12 cellular contexts compared by ENCODE assay signal in genomic region chr10:48400129-48400849, GRCh38.
DNase-seq lines count a peak whose midpoint lies in the region; ATAC-seq, FAIRE-seq and TF ChIP-seq lines count a peak whose summit lies in the region.
"Had no signal": no experiment of that assay in that cellular context is flagged by ENCODE, and none has a peak within 500 bp of the region (broad histone marks: within the 10 kb centered on the region; RNA-seq: fewer than 3 reads in every experiment).

No MANE protein-coding gene starts in this region.

- peak; percentile 35 for DNase-seq in AG10803 (ENCODE audit: low read depth)
- DNase-seq in GM12878 (ENCODE audit: low read depth, low spot score): no peak
- peak; percentile 16 for DNase-seq in kidney epithelial cell (ENCODE audit: low read depth)
- DNase-seq in natural killer cell: no peak
- DNase-seq in central memory CD4-positive, alpha-beta T cell: no peak
- no peak for DNase-seq in heart left ventricle
- DNase-seq in NCI-H1930 (lab: John Stamatoyannopoulos, UW): no peak
- DNase-seq: foreskin fibroblast, SW 1271 had no signal

- H3K4me1 ChIP-seq in HEK293 (ENCODE audit: control insufficient read depth, insufficient read depth, low read length) (peaks cover 8% of the 10 kb centered on the region; the same call in 1 of the 2 replicates), GM12878 (ENCODE audit: control insufficient read depth, insufficient read depth, low read length) (peaks cover 8% of the 10 kb centered on the region; the same call in 1 of the 2 replicates), heart left ventricle (peaks cover 0 to 24% (median 11%) of the 10 kb centered on the region in 12 donors)

- BruUV-seq in GM12878 (replicated peaks; lab: Mats Ljungman, UMichigan): no TSS peak

- 36% methylated on average over 3 of the region's 3 CpGs for WGBS in GM12878 (ENCODE audit: insufficient coverage, insufficient replicate concordance, low lambda C conversion rate, missing lambda C conversion rate)
- WGBS in heart left ventricle, 4 donors: 73 to 77% (median 75%) methylated on average over 3 of the region's 3 CpGs

- H3K27me3 Mint-ChIP-seq in natural killer cell (ENCODE audit: low read depth in 2 of 2): no peaks in the 10 kb centered on the region
- H3K27me3 Mint-ChIP-seq: B cell; central memory CD8-positive, alpha-beta T cell had no signal

- H3K9me3 Mint-ChIP-seq in natural killer cell: no peaks in the 10 kb centered on the region
- H3K9me3 Mint-ChIP-seq: central memory CD8-positive, alpha-beta T cell had no signal

- H2AFZ ChIP-seq in GM12878 (ENCODE audit: control insufficient read depth, low read depth, low read length): no peak overlapping the region

- no peak for TF ChIP-seq EP300 in GM12878 (IDR thresholded peaks at IDR 0.05; ENCODE audit: borderline replicate concordance in 1 of 2, control insufficient read depth in 1 of 2, low read depth in 2 of 2, low read length in 2 of 2)

- no peak for TF ChIP-seq RAD21 in GM12878 (IDR thresholded peaks at IDR 0.05; ENCODE audit: insufficient read depth, low read depth, low read length)

- SMC1A ChIA-PET in GM12878 (lab: Charles Lee; ENCODE audit: uncharacterized antibody, unreplicated experiment): interaction anchor here (1.0 to 1.9 kb wide), 2 partner anchors 30 to 34 kb away, joined by 3 to 4 read pairs; no protein-coding TSS in a partner anchor

- CTCF ChIA-PET in HEK293 (lab: Yijun Ruan, JAX): interaction anchor here (0.8 to 1.1 kb wide), 3 partner anchors 18 to 44 kb away, joined by 3 read pairs; no protein-coding TSS in a partner anchor
- CTCF ChIA-PET in GM12878 (lab: Yijun Ruan, JAX): interaction anchor here (1.1 to 2.1 kb wide), 7 partner anchors 9 to 256 kb away, joined by 3 to 7 read pairs (median 4); no protein-coding TSS in a partner anchor

- POLR2A ChIA-PET in HEK293 (lab: Yijun Ruan, JAX): no interaction called here
- POLR2A ChIA-PET in GM12878 (lab: Charles Lee): interaction anchor here (0.9 kb wide), 1 partner anchor 10 kb away, joined by 4 read pairs; no protein-coding TSS in a partner anchor

- H3K36me3 ChIP-seq in HEK293 (ENCODE audit: control insufficient read depth in 2 of 2, insufficient read depth in 1 of 2, low read length in 2 of 2): no peaks in the 10 kb centered on the region
- no peaks in the 10 kb centered on the region for H3K36me3 ChIP-seq in GM12878 (ENCODE audit: control insufficient read depth in 2 of 2, insufficient read depth in 2 of 2, low read length in 1 of 2)
- no peaks in the 10 kb centered on the region for H3K36me3 ChIP-seq in kidney epithelial cell (ENCODE audit: control insufficient read depth, insufficient read depth, low read length)
- H3K36me3 ChIP-seq in heart left ventricle: peaks cover 0 to 8% (median 0%) of the 10 kb centered on the region in 9 donors

- H3K4me2 ChIP-seq in GM12878 (ENCODE audit: control insufficient read depth, insufficient read depth): peak overlapping the region; percentile 33; the same call in 1 of the 2 replicates

- H3K27ac Mint-ChIP-seq in natural killer cell: peak overlapping the region in 1 of 2 donors; percentile 47
- H3K27ac Mint-ChIP-seq: B cell had no signal

- ATAC-seq in GM12878 (peak; percentile 67), natural killer cell (no peak), heart left ventricle (no peak)

- no peak for FAIRE-seq in GM12878 (lab: Jason Lieb, UNC)

- RAD21 ChIA-PET in GM12878 (lab: Charles Lee; ENCODE audit: unreplicated experiment): interaction anchor here (1.1 to 1.5 kb wide), 2 partner anchors 15 to 37 kb away, joined by 3 read pairs; no protein-coding TSS in a partner anchor

- TF ChIP-seq CTCF in AG10803 (conservative IDR thresholded peaks at IDR 0.05; ENCODE audit: low read length): no peak
- no peak for TF ChIP-seq CTCF in HEK293 (tag by site-specific recombination; IDR thresholded peaks at IDR 0.05)
- TF ChIP-seq CTCF in GM12878 (IDR thresholded peaks at IDR 0.05 in 2 of 3, conservative IDR thresholded peaks at IDR 0.05 in 1 of 3; ENCODE audit: control insufficient read depth in 2 of 3, extremely low read depth in 1 of 3, insufficient read depth in 1 of 3, low read depth in 3 of 3, low read length in 3 of 3): no peak
- TF ChIP-seq CTCF in kidney epithelial cell (IDR thresholded peaks at IDR 0.05; ENCODE audit: insufficient read depth, low read length, poor library complexity, severe bottlenecking): no peak
- TF ChIP-seq CTCF in natural killer cell (IDR thresholded peaks at IDR 0.05): no peak
- TF ChIP-seq CTCF in heart left ventricle (IDR thresholded peaks at IDR 0.05): no peak

- H4K20me1 ChIP-seq in GM12878 (ENCODE audit: control insufficient read depth, insufficient read depth): no peaks in the 10 kb centered on the region

- intact Hi-C loops in GM12878 (cut with micrococcal nuclease; ENCODE audit: unreplicated experiment) (no loop called here), natural killer cell (cut with micrococcal nuclease) (no loop called here), heart left ventricle (cut with DNase I) (no loop called here)

- H3K9me3 ChIP-seq in HEK293 (ENCODE audit: control insufficient read depth, insufficient read depth, low read depth, low read length) (no peaks in the 10 kb centered on the region), GM12878 (replicated peaks; ENCODE audit: control insufficient read depth, insufficient read depth, low read length) (no peaks in the 10 kb centered on the region), heart left ventricle (no peaks in the 10 kb centered on the region)

- H3K4me3 Mint-ChIP-seq in natural killer cell: no peak overlapping the region
- H3K4me3 Mint-ChIP-seq: B cell; central memory CD8-positive, alpha-beta T cell had no signal

- H3K27ac ChIP-seq in HEK293 (ENCODE audit: extremely low read depth, low read depth, low read length) (no peak overlapping the region), GM12878 (ENCODE audit: control insufficient read depth, insufficient read depth) (no peak overlapping the region), heart left ventricle (no peak overlapping the region)

- no peaks in the 10 kb centered on the region for H3K36me3 Mint-ChIP-seq in natural killer cell

- H3K4me3 ChIP-seq in AG10803 (ENCODE audit: low read length): no peak overlapping the region
- H3K4me3 ChIP-seq in HEK293 (ENCODE audit: low read depth, low read length): no peak overlapping the region
- no peak overlapping the region for H3K4me3 ChIP-seq in GM12878
- H3K4me3 ChIP-seq in kidney epithelial cell (ENCODE audit: low read depth, low read length): no peak overlapping the region
- no peak overlapping the region for H3K4me3 ChIP-seq in heart left ventricle

- TF ChIP-seq POLR2A in GM12878 (IDR thresholded peaks at IDR 0.05; ENCODE audit: low read depth, low read length) (no peak), heart left ventricle (IDR thresholded peaks at IDR 0.05) (no peak)

- in situ Hi-C loops in GM12878 (cut with MboI): no loop called here

- H3K27me3 ChIP-seq in GM12878 (replicated peaks in 1 of 2; ENCODE audit: control insufficient read depth in 2 of 2, insufficient read depth in 2 of 2, low read length in 1 of 2) (no peaks in the 10 kb centered on the region), kidney epithelial cell (ENCODE audit: control insufficient read depth, insufficient read depth, low read length) (no peaks in the 10 kb centered on the region), heart left ventricle (no peaks in the 10 kb centered on the region)

- H3K4me1 Mint-ChIP-seq in natural killer cell: peaks cover 27% of the 10 kb centered on the region in 2 donors

- H3K79me2 ChIP-seq in GM12878 (ENCODE audit: control insufficient read depth, insufficient read depth, low read length): no peaks in the 10 kb centered on the region

- H3K9ac ChIP-seq in GM12878 (ENCODE audit: control insufficient read depth, insufficient read depth, low read length): no peak overlapping the region

TF ChIP-seq in HEK293, 187 proteins besides CTCF, POLR2A, EP300 and RAD21:
- no peak for TF ChIP-seq ZNF366 (tag by site-specific recombination; conservative IDR thresholded peaks at IDR 0.05)
- TF ChIP-seq PRDM1 (tag by site-specific recombination; IDR thresholded peaks at IDR 0.05): peak; percentile 32; the same call in 1 of the 2 replicates
- TF ChIP-seq ZNF433 (tag by site-specific recombination; IDR thresholded peaks at IDR 0.05; ENCODE audit: low read depth): no peak
- no peak for TF ChIP-seq ZFP41 (tag by site-specific recombination; IDR thresholded peaks at IDR 0.05; ENCODE audit: borderline replicate concordance)
- TF ChIP-seq ZNF391 (tag by site-specific recombination; IDR thresholded peaks at IDR 0.05; ENCODE audit: borderline replicate concordance, low read depth): no peak

TF ChIP-seq in GM12878, 131 proteins besides CTCF, POLR2A, EP300 and RAD21 (continues in another document):
- no peak for TF ChIP-seq EED (IDR thresholded peaks at IDR 0.05; ENCODE audit: low read depth)
- peak; percentile 61 for TF ChIP-seq MTA2 (IDR thresholded peaks at IDR 0.05; ENCODE audit: low read depth)
- no peak for TF ChIP-seq TAF1 (IDR thresholded peaks at IDR 0.05; ENCODE audit: borderline replicate concordance, low read depth, low read length)
- TF ChIP-seq RUNX3 (IDR thresholded peaks at IDR 0.05; ENCODE audit: low read length): peak; percentile 55
- no peak for TF ChIP-seq ZBTB40 (IDR thresholded peaks at IDR 0.05; ENCODE audit: borderline replicate concordance)

Comparison
In these comparisons a context has a peak if more than half of its experiments do, and no peak if none do; other contexts are left out.
1. DNase-seq: peak in AG10803 (single experiment) and kidney epithelial cell (single experiment); none in GM12878 (single experiment), natural killer cell (single experiment), central memory CD4-positive, alpha-beta T cell (single experiment), heart left ventricle (0 of 5) and NCI-H1930 (0 of 2).